ENCODE assay signal across 8 cellular contexts in the genomic region with DNA sequence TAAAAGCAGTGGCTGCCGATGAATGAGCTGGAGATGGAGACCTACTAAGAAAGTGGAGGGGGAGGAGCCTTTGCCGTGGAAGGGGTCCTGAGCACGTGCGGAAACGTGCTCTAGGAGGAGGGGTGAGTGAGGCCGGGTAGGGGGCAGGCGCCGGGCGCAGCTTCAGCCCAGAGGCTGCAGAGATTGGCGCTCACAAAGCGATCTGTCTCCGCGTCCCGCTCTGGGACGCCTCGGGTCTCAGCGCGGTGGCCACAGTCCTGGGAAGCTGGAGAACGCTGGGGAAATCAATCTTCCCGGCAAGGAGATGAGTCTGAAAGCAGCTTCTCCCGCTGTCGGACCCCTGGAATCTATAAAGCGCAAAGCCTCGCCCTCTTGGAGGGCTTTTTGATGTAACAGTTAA. TPM values are rescaled to one million over a fixed set of nuclear protein-coding genes. Genes with fewer than 3 reads are reported as not detected.
A peak's percentile ranks its signal among the peaks of the same experiment; 100 is the strongest.
DNase-seq lines count a peak whose midpoint lies in the region; ATAC-seq and TF ChIP-seq lines count a peak whose summit lies in the region.

No MANE protein-coding gene starts in this region.

- H3K9me3 ChIP-seq in iPS-15b (ENCODE audit: control insufficient read depth, insufficient read depth, low read length) (no peaks in the 10 kb centered on the region), skeletal muscle satellite cell (replicated peaks; ENCODE audit: low read length) (no peaks in the 10 kb centered on the region)

- H3K4me3 ChIP-seq in iPS-15b (ENCODE audit: low read depth, low read length) (peak overlapping the region; percentile 75), skeletal muscle satellite cell (ENCODE audit: low read length) (peak overlapping the region; percentile 70)

- H3K4me1 ChIP-seq in iPS-15b (ENCODE audit: control insufficient read depth, insufficient read depth, low read length) (no peaks in the 10 kb centered on the region), skeletal muscle satellite cell (ENCODE audit: control insufficient read depth, insufficient read depth, low read length) (no peaks in the 10 kb centered on the region)

- TF ChIP-seq CTCF in GM13977 (IDR thresholded peaks at IDR 0.05; ENCODE audit: extremely low read depth, insufficient read depth, missing control alignments), result no peak

- peak overlapping the region; percentile 95 for H3K4me2 ChIP-seq in skeletal muscle satellite cell (ENCODE audit: low read length)

- H3K27me3 ChIP-seq in iPS-15b (ENCODE audit: control insufficient read depth, insufficient read depth, low read length), result peaks cover 93% of the 10 kb centered on the region
- H3K27me3 ChIP-seq in skeletal muscle satellite cell (ENCODE audit: control insufficient read depth, insufficient read depth, low read length), result peaks cover 29% of the 10 kb centered on the region

- DNase-seq in GM13977 (ENCODE audit: low spot score), result peak; percentile 25
- no peak for DNase-seq in pons (ENCODE audit: low spot score)
- no peak for DNase-seq in stimulated activated CD4-positive, alpha-beta T cell treated with anti-CD3 and anti-CD28 coated beads, Interleukin-2, amount 100 ng/mL, for 48 hours

- no peak overlapping the region for H3K9ac ChIP-seq in iPS-15b (ENCODE audit: low read depth, low read length)
- no peak overlapping the region for H3K9ac ChIP-seq in skeletal muscle satellite cell (ENCODE audit: low read depth, low read length)

- in situ Hi-C loops in GM13977 (cut with MboI; ENCODE audit: low pct_unique_long_range_greater_than_20kb, low sequenced_read_pairs, unreplicated experiment), result no loop called here

- H3K36me3 ChIP-seq in iPS-15b (ENCODE audit: control insufficient read depth, insufficient read depth, low read length) (no peaks in the 10 kb centered on the region), skeletal muscle satellite cell (ENCODE audit: insufficient read depth, low read length) (no peaks in the 10 kb centered on the region)

- ATAC-seq in SK-N-SH treated with all-trans-retinoic acid at 6 μM for 48 hours, result 0 out of 3 replicates have a peak, but pooled peaks have one; percentile 29
- ATAC-seq in HG03439 (IDR thresholded peaks at IDR 0.05; ENCODE audit: unreplicated experiment), result no peak
- ATAC-seq in GM19463 (IDR thresholded peaks at IDR 0.05; ENCODE audit: unreplicated experiment), result no peak

TF ChIP-seq in SK-N-SH treated with all-trans-retinoic acid at 6 μM for 48 hours, 23 proteins besides CTCF, POLR2A, EP300 and RAD21:
- TF ChIP-seq ESRRG (CRISPR knock-in tag; IDR thresholded peaks at IDR 0.05) (no peak), BACH2 (CRISPR knock-in tag; IDR thresholded peaks at IDR 0.05; ENCODE audit: borderline replicate concordance) (no peak), ZNF8 (CRISPR knock-in tag; IDR thresholded peaks at IDR 0.05) (no peak), TCF4 (CRISPR knock-in tag; IDR thresholded peaks at IDR 0.05; ENCODE audit: borderline replicate concordance) (no peak), ZNF565 (CRISPR knock-in tag; conservative IDR thresholded peaks at IDR 0.05; ENCODE audit: low read depth) (no peak), CSDC2 (CRISPR knock-in tag; IDR thresholded peaks at IDR 0.05) (no peak), ISL1 (CRISPR knock-in tag; IDR thresholded peaks at IDR 0.05) (no peak), ZC3H10 (CRISPR knock-in tag; IDR thresholded peaks at IDR 0.05) (no peak), ZFP3 (CRISPR knock-in tag; IDR thresholded peaks at IDR 0.05) (no peak), CREB5 (CRISPR knock-in tag; IDR thresholded peaks at IDR 0.05; ENCODE audit: low read depth) (no peak), OSR1 (CRISPR knock-in tag; IDR thresholded peaks at IDR 0.05) (no peak), ARNTL (CRISPR knock-in tag; IDR thresholded peaks at IDR 0.05; ENCODE audit: borderline replicate concordance, low read depth) (no peak), GLIS3 (CRISPR knock-in tag; IDR thresholded peaks at IDR 0.05) (no peak), TOX (CRISPR knock-in tag; IDR thresholded peaks at IDR 0.05; ENCODE audit: borderline replicate concordance) (no peak), POU6F1 (CRISPR knock-in tag; IDR thresholded peaks at IDR 0.05; ENCODE audit: borderline replicate concordance, low read depth) (no peak), RARB (CRISPR knock-in tag; IDR thresholded peaks at IDR 0.05) (no peak)
- TF ChIP-seq, protein P1, sequence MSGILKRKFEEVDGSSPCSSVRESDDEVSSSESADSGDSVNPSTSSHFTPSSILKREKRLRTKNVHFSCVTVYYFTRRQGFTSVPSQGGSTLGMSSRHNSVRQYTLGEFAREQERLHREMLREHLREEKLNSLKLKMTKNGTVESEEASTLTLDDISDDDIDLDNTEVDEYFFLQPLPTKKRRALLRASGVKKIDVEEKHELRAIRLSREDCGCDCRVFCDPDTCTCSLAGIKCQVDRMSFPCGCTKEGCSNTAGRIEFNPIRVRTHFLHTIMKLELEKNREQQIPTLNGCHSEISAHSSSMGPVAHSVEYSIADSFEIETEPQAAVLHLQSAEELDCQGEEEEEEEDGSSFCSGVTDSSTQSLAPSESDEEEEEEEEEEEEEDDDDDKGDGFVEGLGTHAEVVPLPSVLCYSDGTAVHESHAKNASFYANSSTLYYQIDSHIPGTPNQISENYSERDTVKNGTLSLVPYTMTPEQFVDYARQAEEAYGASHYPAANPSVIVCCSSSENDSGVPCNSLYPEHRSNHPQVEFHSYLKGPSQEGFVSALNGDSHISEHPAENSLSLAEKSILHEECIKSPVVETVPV (CRISPR knock-in tag; IDR thresholded peaks at IDR 0.05), result no peak
- TF ChIP-seq, protein P2, sequence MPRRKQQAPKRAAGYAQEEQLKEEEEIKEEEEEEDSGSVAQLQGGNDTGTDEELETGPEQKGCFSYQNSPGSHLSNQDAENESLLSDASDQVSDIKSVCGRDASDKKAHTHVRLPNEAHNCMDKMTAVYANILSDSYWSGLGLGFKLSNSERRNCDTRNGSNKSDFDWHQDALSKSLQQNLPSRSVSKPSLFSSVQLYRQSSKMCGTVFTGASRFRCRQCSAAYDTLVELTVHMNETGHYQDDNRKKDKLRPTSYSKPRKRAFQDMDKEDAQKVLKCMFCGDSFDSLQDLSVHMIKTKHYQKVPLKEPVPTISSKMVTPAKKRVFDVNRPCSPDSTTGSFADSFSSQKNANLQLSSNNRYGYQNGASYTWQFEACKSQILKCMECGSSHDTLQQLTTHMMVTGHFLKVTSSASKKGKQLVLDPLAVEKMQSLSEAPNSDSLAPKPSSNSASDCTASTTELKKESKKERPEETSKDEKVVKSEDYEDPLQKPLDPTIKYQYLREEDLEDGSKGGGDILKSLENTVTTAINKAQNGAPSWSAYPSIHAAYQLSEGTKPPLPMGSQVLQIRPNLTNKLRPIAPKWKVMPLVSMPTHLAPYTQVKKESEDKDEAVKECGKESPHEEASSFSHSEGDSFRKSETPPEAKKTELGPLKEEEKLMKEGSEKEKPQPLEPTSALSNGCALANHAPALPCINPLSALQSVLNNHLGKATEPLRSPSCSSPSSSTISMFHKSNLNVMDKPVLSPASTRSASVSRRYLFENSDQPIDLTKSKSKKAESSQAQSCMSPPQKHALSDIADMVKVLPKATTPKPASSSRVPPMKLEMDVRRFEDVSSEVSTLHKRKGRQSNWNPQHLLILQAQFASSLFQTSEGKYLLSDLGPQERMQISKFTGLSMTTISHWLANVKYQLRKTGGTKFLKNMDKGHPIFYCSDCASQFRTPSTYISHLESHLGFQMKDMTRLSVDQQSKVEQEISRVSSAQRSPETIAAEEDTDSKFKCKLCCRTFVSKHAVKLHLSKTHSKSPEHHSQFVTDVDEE (CRISPR knock-in tag; IDR thresholded peaks at IDR 0.05), result no peak
- TF ChIP-seq, protein P3, sequence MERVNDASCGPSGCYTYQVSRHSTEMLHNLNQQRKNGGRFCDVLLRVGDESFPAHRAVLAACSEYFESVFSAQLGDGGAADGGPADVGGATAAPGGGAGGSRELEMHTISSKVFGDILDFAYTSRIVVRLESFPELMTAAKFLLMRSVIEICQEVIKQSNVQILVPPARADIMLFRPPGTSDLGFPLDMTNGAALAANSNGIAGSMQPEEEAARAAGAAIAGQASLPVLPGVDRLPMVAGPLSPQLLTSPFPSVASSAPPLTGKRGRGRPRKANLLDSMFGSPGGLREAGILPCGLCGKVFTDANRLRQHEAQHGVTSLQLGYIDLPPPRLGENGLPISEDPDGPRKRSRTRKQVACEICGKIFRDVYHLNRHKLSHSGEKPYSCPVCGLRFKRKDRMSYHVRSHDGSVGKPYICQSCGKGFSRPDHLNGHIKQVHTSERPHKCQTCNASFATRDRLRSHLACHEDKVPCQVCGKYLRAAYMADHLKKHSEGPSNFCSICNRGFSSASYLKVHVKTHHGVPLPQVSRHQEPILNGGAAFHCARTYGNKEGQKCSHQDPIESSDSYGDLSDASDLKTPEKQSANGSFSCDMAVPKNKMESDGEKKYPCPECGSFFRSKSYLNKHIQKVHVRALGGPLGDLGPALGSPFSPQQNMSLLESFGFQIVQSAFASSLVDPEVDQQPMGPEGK (CRISPR knock-in tag; IDR thresholded peaks at IDR 0.05; ENCODE audit: borderline replicate concordance), result no peak

RNA-seq across cellular contexts. Expression of gene ARHGAP6, which starts 0.5 kb away (rescaled TPM):
- 17.7 and 23.8 TPM in 2 replicates for total RNA-seq in skeletal muscle satellite cell (2012; rRNA removed)
